Comparison of ENCODE assay signal across 9 cellular contexts in genomic region chr5:8908055-8908683, GRCh38.
DNase-seq lines count a peak whose midpoint lies in the region; ATAC-seq and TF ChIP-seq lines count a peak whose summit lies in the region.
"Had no signal": no experiment of that assay in that cellular context is flagged by ENCODE, and none has a peak within 500 bp of the region (broad histone marks: within the 10 kb centered on the region; RNA-seq: fewer than 3 reads in every experiment).

No MANE protein-coding gene starts in this region.

- ATAC-seq in GM21723 (IDR thresholded peaks at IDR 0.05; ENCODE audit: unreplicated experiment): peak; percentile 72

- H3K4me1 Mint-ChIP-seq in brain: peaks cover 26% of the 10 kb centered on the region
- H3K4me1 Mint-ChIP-seq in nephron progenitor cell: no peaks in the 10 kb centered on the region

- H3K4me3 Mint-ChIP-seq in brain (no peak overlapping the region), nephron progenitor cell (no peak overlapping the region)
- H3K4me3 Mint-ChIP-seq: dendritic cell treated with granulocyte-macrophage colony-stimulating factor and Interleukin-4, amounts not matched to agents 40 ng/mL and 50 ng/mL, for 4 days had no signal

- H3K27ac Mint-ChIP-seq in brain: no peak overlapping the region
- H3K27ac Mint-ChIP-seq in nephron progenitor cell: no peak overlapping the region
- H3K27ac Mint-ChIP-seq: dendritic cell treated with granulocyte-macrophage colony-stimulating factor and Interleukin-4, amounts not matched to agents 40 ng/mL and 50 ng/mL, for 4 days had no signal

- H3K36me3 Mint-ChIP-seq in brain (no peaks in the 10 kb centered on the region), nephron progenitor cell (ENCODE audit: low read depth) (no peaks in the 10 kb centered on the region)

- H3K27me3 Mint-ChIP-seq in brain (no peaks in the 10 kb centered on the region), nephron progenitor cell (ENCODE audit: low read depth, poor library complexity) (no peaks in the 10 kb centered on the region)
- H3K27me3 Mint-ChIP-seq: dendritic cell treated with granulocyte-macrophage colony-stimulating factor and Interleukin-4, amounts not matched to agents 40 ng/mL and 50 ng/mL, for 4 days had no signal

- peak; percentile 45 to 75 for TF ChIP-seq CTCF in brain (conservative IDR thresholded peaks at IDR 0.05)
- peak; percentile 94 for TF ChIP-seq CTCF in nephron progenitor cell (IDR thresholded peaks at IDR 0.05)

- H3K9me3 Mint-ChIP-seq in brain (peaks cover 0 to 7% (median 0%) of the 10 kb centered on the region in 5 experiments), nephron progenitor cell (peaks cover 4% of the 10 kb centered on the region)
- H3K9me3 Mint-ChIP-seq: dendritic cell treated with granulocyte-macrophage colony-stimulating factor and Interleukin-4, amounts not matched to agents 40 ng/mL and 50 ng/mL, for 4 days had no signal

- peak; percentile 32 for DNase-seq in activated CD4-positive, CD25-positive, alpha-beta regulatory T cell treated with anti-CD3 and anti-CD28 coated beads, Interleukin-2, amount 50 U/mL, for 72 hours
- DNase-seq in activated CD4-positive, CD25-positive, alpha-beta regulatory T cell (lab: John Stamatoyannopoulos, UW): no peak
- DNase-seq in NAMALWA (ENCODE audit: low spot score) (peak; percentile 60), nephron progenitor cell (peak; percentile 71), DMS79 treated with DMSO at 0.1 percent for 48 hours (lab: John Stamatoyannopoulos, UW) (no peak), NK-92 (lab: John Stamatoyannopoulos, UW; ENCODE audit: unreplicated experiment) (no peak)

Comparison
In these comparisons a context has a peak if more than half of its experiments do, and no peak if none do; other contexts are left out.
1. DNase-seq: peak in activated CD4-positive, CD25-positive, alpha-beta regulatory T cell treated with anti-CD3 and anti-CD28 coated beads, Interleukin-2, amount 50 U/mL, for 72 hours (single experiment), NAMALWA (single experiment) and nephron progenitor cell (single experiment); none in activated CD4-positive, CD25-positive, alpha-beta regulatory T cell (0 of 4), DMS79 treated with DMSO at 0.1 percent for 48 hours (single experiment) and NK-92 (single experiment).